In the genomic region with DNA sequence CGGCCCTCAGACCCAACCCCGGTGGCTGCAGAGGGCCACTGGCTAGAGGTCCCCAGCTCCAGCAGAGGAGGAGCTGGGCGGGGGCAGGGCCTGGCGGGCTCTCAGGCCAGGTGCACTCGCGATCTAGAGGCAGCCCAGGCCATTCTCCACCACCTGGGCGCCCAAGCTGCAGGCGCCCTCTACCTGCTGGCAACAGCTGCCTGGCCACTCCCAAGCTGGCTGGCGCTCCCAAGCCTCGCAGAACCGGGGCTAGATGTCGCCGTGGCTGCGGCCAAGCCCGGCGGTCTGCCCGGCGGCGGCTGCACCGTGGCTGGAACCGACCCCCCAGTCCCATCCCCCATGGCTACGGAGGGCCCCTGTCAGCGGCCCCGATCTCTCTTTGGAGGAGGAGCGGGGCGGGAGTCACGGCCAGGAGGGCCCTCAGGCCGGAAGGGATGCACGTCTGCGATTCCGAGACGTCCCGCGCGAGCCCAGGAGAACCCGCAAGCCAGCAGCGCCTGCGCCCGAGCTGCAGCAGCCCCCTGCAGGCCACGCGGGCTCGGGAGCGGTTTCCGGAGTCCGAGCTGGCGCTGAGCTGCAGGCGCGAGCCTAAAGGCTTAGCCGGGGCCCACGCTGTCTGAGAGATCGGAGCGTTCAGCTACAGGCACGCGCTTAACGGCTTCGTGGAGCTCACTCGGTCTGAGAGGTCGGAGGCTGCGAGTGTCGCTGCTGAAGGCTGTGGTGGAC, we compare ENCODE assay signal across 8 cellular contexts. TPM values are rescaled to one million over a fixed set of nuclear protein-coding genes. Genes with fewer than 3 reads are reported as not detected.
A peak's percentile ranks its signal among the peaks of the same experiment; 100 is the strongest.
DNase-seq lines count a peak whose midpoint lies in the region; ATAC-seq, FAIRE-seq and TF ChIP-seq lines count a peak whose summit lies in the region.

No MANE protein-coding gene starts in this region.

- H4K20me1 ChIP-seq in MM.1S (ENCODE audit: insufficient read depth, low read length): no peaks in the 10 kb centered on the region

- H2AFZ ChIP-seq in MM.1S (ENCODE audit: low read length): peak overlapping the region; percentile 74

- H3K4me1 ChIP-seq in MM.1S (ENCODE audit: low read length): peaks cover 5% of the 10 kb centered on the region; the same call in 1 of the 2 replicates

- no peaks in the 10 kb centered on the region for H3K79me2 ChIP-seq in MM.1S (ENCODE audit: low read length)

- FAIRE-seq in bronchial epithelial cell (lab: Jason Lieb, UNC): no peak

- H3K27ac ChIP-seq in MM.1S (ENCODE audit: low read length): peak overlapping the region; percentile 47; the same call in 1 of the 2 replicates

- H3K4me3 ChIP-seq in MM.1S (ENCODE audit: low read length): peak overlapping the region; percentile 77
- H3K4me3 ChIP-seq in bronchial epithelial cell (ENCODE audit: low read depth, low read length): peak overlapping the region; percentile 20

- TF ChIP-seq CTCF in MM.1S (IDR thresholded peaks at IDR 0.05; ENCODE audit: low read length): peak; percentile 56
- TF ChIP-seq CTCF in bronchial epithelial cell (IDR thresholded peaks at IDR 0.05; ENCODE audit: insufficient read depth, low read length, severe bottlenecking): peak; percentile 61

- peaks cover 4% of the 10 kb centered on the region; the same call in 1 of the 2 replicates for H3F3A ChIP-seq in MM.1S (ENCODE audit: insufficient read depth, low read length)

- H3K4me2 ChIP-seq in MM.1S (ENCODE audit: low read depth, low read length): peak overlapping the region; percentile 100

- H3K9me3 ChIP-seq in MM.1S (replicated peaks; ENCODE audit: insufficient read depth, low read length): no peaks in the 10 kb centered on the region

- peak; percentile 5 for DNase-seq in GM04503 (ENCODE audit: low read depth)
- peak; percentile 91 for DNase-seq in MM.1S
- peak; percentile 36 for DNase-seq in T-helper 9 cell
- peak; percentile 48 for DNase-seq in bronchial epithelial cell (ENCODE audit: low read depth)
- DNase-seq in iris pigment epithelial cell (ENCODE audit: low read depth): peak; percentile 79
- DNase-seq in stimulated activated CD4-positive, alpha-beta T cell treated with anti-CD3 and anti-CD28 coated beads, Interleukin-12 subunit alpha, Interleukin-12 subunit beta, amount 100 ng/mL, for 4 hours: peak; percentile 38

- H3K36me3 ChIP-seq in MM.1S (replicated peaks; ENCODE audit: insufficient read depth, low read length) (no peaks in the 10 kb centered on the region), bronchial epithelial cell (ENCODE audit: control insufficient read depth, insufficient read depth, low read length) (no peaks in the 10 kb centered on the region)

- H3K9ac ChIP-seq in MM.1S (ENCODE audit: low read length): peak overlapping the region; percentile 46; the same call in 1 of the 2 replicates

- ATAC-seq in HG02973 (IDR thresholded peaks at IDR 0.05; ENCODE audit: unreplicated experiment) (no peak), GM19328 (IDR thresholded peaks at IDR 0.05; ENCODE audit: unreplicated experiment) (no peak)

- H3K27me3 ChIP-seq in MM.1S (replicated peaks; ENCODE audit: insufficient read depth, low read length): peaks cover 24% of the 10 kb centered on the region
- H3K27me3 ChIP-seq in bronchial epithelial cell (ENCODE audit: control insufficient read depth, insufficient read depth, low read length): peaks cover 42% of the 10 kb centered on the region

- H3K9me2 ChIP-seq in MM.1S (replicated peaks; ENCODE audit: insufficient read depth, low read length): no peaks in the 10 kb centered on the region

RNA-seq across cellular contexts. Expression of a gene that starts 44.3 kb away (rescaled TPM):
- 92.7 and 138 TPM in 2 replicates for total RNA-seq in bronchial epithelial cell

Comparison
In these comparisons a context has a peak if more than half of its experiments do, and no peak if none do; other contexts are left out.
1. DNase-seq: peak in every context shown above with its lines; median percentile 91 in MM.1S; 79 in iris pigment epithelial cell; 48 in bronchial epithelial cell; 38 in stimulated activated CD4-positive, alpha-beta T cell treated with anti-CD3 and anti-CD28 coated beads, Interleukin-12 subunit alpha, Interleukin-12 subunit beta, amount 100 ng/mL, for 4 hours; 36 in T-helper 9 cell; 5 in GM04503.